In genomic region chr17:27354491-27355081, GRCh38 we compare ENCODE assay signal across 8 cellular contexts.
DNase-seq lines count a peak whose midpoint lies in the region; ATAC-seq and TF ChIP-seq lines count a peak whose summit lies in the region.

No MANE protein-coding gene starts in this region.

- H2AFZ ChIP-seq in SK-N-SH (ENCODE audit: low read depth) (peak overlapping the region; percentile 82), PC-3 (ENCODE audit: low read length) (peak overlapping the region; percentile 95)

- no peaks in the 10 kb centered on the region for H3K9me3 ChIP-seq in SK-N-SH
- no peaks in the 10 kb centered on the region for H3K9me3 ChIP-seq in PC-3 (ENCODE audit: low read length)
- no peaks in the 10 kb centered on the region for H3K9me3 ChIP-seq in skeletal muscle tissue (ENCODE audit: control insufficient read depth in 3 of 3, low read length in 3 of 3)

- H4K20me1 ChIP-seq in SK-N-SH (ENCODE audit: insufficient read depth) (no peaks in the 10 kb centered on the region), PC-3 (ENCODE audit: low read length) (no peaks in the 10 kb centered on the region)

- H3F3A ChIP-seq in SK-N-SH (replicated peaks; ENCODE audit: insufficient read depth) (peaks cover 5% of the 10 kb centered on the region), PC-3 (ENCODE audit: low read length, unreplicated experiment) (no peaks in the 10 kb centered on the region)

- ATAC-seq in SK-N-SH treated with all-trans-retinoic acid at 6 μM for 48 hours (no peak), PC-3 (peak; percentile 23)

- no peak for TF ChIP-seq EP300 in SK-N-SH (IDR thresholded peaks at IDR 0.05; ENCODE audit: borderline replicate concordance in 1 of 2, low read depth in 1 of 2, low read length in 1 of 2)

- H3K4me3 ChIP-seq in SK-N-SH (ENCODE audit: low read depth in 2 of 2, low read length in 1 of 2) (no peak overlapping the region), PC-3 (ENCODE audit: low read length) (peak overlapping the region; percentile 61), epithelial cell of proximal tubule (ENCODE audit: low read depth, low read length) (peak overlapping the region; percentile 74), skeletal muscle tissue (ENCODE audit: low read length in 3 of 3) (peak overlapping the region in 2 of 3 donors; percentile 77 to 81)

- H3K9ac ChIP-seq in SK-N-SH: no peak overlapping the region
- H3K9ac ChIP-seq in PC-3 (ENCODE audit: low read length): peak overlapping the region; percentile 66; the same call in 1 of the 2 replicates
- H3K9ac ChIP-seq in skeletal muscle tissue (ENCODE audit: low read depth in 1 of 3, low read length in 3 of 3): peak overlapping the region in 2 of 3 donors; percentile 83 to 85

- DNase-seq in SK-N-SH (no peak), PC-3 (peak; percentile 29), epithelial cell of proximal tubule (ENCODE audit: low read depth) (no peak), COLO668 (lab: John Stamatoyannopoulos, UW; ENCODE audit: unreplicated experiment) (no peak)
- DNase-seq in effector CD8-positive, alpha-beta T cell (lab: John Stamatoyannopoulos, UW): no peak
- DNase-seq in stimulated activated CD4-positive, alpha-beta T cell treated with anti-CD3 and anti-CD28 coated beads, Interleukin-4, amount 100 ng/mL, for 1 hour: no peak

- H3K27ac ChIP-seq in SK-N-SH (ENCODE audit: low read depth in 2 of 2, low read length in 1 of 2) (no peak overlapping the region), PC-3 (ENCODE audit: low read length) (no peak overlapping the region), skeletal muscle tissue (ENCODE audit: low read depth, low read length) (no peak overlapping the region)

- peaks cover 0 to 11% of the 10 kb centered on the region in 2 experiments; a peak in 1 of 4 replicates for H3K4me1 ChIP-seq in SK-N-SH (ENCODE audit: control insufficient read depth in 1 of 2, insufficient read depth in 2 of 2, low read depth in 1 of 2, low read length in 1 of 2)
- H3K4me1 ChIP-seq in PC-3 (ENCODE audit: insufficient read depth, low read length): peaks cover 17% of the 10 kb centered on the region
- peaks cover 11 to 16% (median 13%) of the 10 kb centered on the region in 3 donors for H3K4me1 ChIP-seq in skeletal muscle tissue (ENCODE audit: control insufficient read depth in 3 of 3, insufficient read depth in 3 of 3, low read length in 3 of 3)

- intact Hi-C loops in PC-3 (cut with micrococcal nuclease): loop anchor here (1.0 to 5.0 kb wide), 3 partner anchors 76 to 247 kb away; no protein-coding TSS in a partner anchor

- no peak for TF ChIP-seq RAD21 in SK-N-SH (IDR thresholded peaks at IDR 0.05; ENCODE audit: low read length)

- peak overlapping the region; percentile 92; the same call in 1 of the 2 replicates for H3K4me2 ChIP-seq in SK-N-SH
- peak overlapping the region; percentile 85 for H3K4me2 ChIP-seq in PC-3 (ENCODE audit: low read length)

- H3K36me3 ChIP-seq in SK-N-SH (replicated peaks in 1 of 2; ENCODE audit: control insufficient read depth in 1 of 2, insufficient read depth in 2 of 2, low read length in 1 of 2): peaks cover 0 to 8% of the 10 kb centered on the region in 2 experiments
- no peaks in the 10 kb centered on the region for H3K36me3 ChIP-seq in PC-3 (ENCODE audit: low read depth, low read length)
- no peaks in the 10 kb centered on the region for H3K36me3 ChIP-seq in skeletal muscle tissue (ENCODE audit: control insufficient read depth in 3 of 3, insufficient read depth in 3 of 3, low read length in 3 of 3)

- no peaks in the 10 kb centered on the region for H3K27me3 ChIP-seq in SK-N-SH (ENCODE audit: insufficient read depth)
- H3K27me3 ChIP-seq in PC-3 (ENCODE audit: low read length): no peaks in the 10 kb centered on the region
- no peaks in the 10 kb centered on the region for H3K27me3 ChIP-seq in skeletal muscle tissue (ENCODE audit: control insufficient read depth in 3 of 3, insufficient read depth in 3 of 3, low read length in 3 of 3)

- POLR2A ChIA-PET in SK-N-SH (lab: Yijun Ruan, JAX) (interaction anchor here (1.8 kb wide), 1 partner anchor 101 kb away, joined by 5 read pairs; the partner anchor contains the start of gene KSR1), PC-3 (lab: Charles Lee; ENCODE audit: unreplicated experiment) (interaction anchor here (0.6 to 0.8 kb wide), 3 partner anchors 28 to 158 kb away, joined by 3 to 20 read pairs (median 3); no protein-coding TSS in a partner anchor)

- BruUV-seq in PC-3 (replicated peaks; lab: Mats Ljungman, UMichigan): no TSS peak

- CTCF ChIA-PET in SK-N-SH (lab: Yijun Ruan, JAX) (interaction anchor here (0.6 to 7.3 kb wide), 44 partner anchors 9 to 403 kb away, joined by 3 to 98 read pairs (median 4); partner anchors contain the start of gene KSR1), PC-3 (lab: Charles Lee) (interaction anchor here (1.1 kb wide), 1 partner anchor 30 kb away, joined by 7 read pairs; no protein-coding TSS in a partner anchor)

- WGBS in SK-N-SH (ENCODE audit: low lambda C conversion rate): 91% methylated on average over 8 of the region's 8 CpGs

- H3K9me2 ChIP-seq in SK-N-SH (no peaks in the 10 kb centered on the region), PC-3 (replicated peaks; ENCODE audit: low read length) (no peaks in the 10 kb centered on the region)

- no peak for TF ChIP-seq CTCF in SK-N-SH (IDR thresholded peaks at IDR 0.05)
- no peak for TF ChIP-seq CTCF in PC-3 (conservative IDR thresholded peaks at IDR 0.05; ENCODE audit: low read depth, low read length)
- TF ChIP-seq CTCF in epithelial cell of proximal tubule (conservative IDR thresholded peaks at IDR 0.05; ENCODE audit: low read depth, low read length): no peak

- H3K79me2 ChIP-seq in SK-N-SH (ENCODE audit: insufficient read depth): peaks cover 10% of the 10 kb centered on the region; the same call in 1 of the 2 replicates
- peaks cover 10% of the 10 kb centered on the region for H3K79me2 ChIP-seq in PC-3 (ENCODE audit: low read length)

TF ChIP-seq in SK-N-SH, 30 proteins besides CTCF, POLR2A, EP300 and RAD21 (continues in another document):
- TF ChIP-seq RXRA (IDR thresholded peaks at IDR 0.05; ENCODE audit: borderline replicate concordance, low read depth) (no peak), TAF1 (IDR thresholded peaks at IDR 0.05; ENCODE audit: borderline replicate concordance, low read depth, low read length) (no peak), SMC3 (IDR thresholded peaks at IDR 0.05; ENCODE audit: low read depth, low read length) (no peak), USF2 (IDR thresholded peaks at IDR 0.05; ENCODE audit: borderline replicate concordance, low read depth, low read length) (no peak), ZBTB33 (IDR thresholded peaks at IDR 0.05; ENCODE audit: borderline replicate concordance, low read depth) (no peak), CHD2 (IDR thresholded peaks at IDR 0.05; ENCODE audit: low read length, partially characterized antibody) (no peak)

TF ChIP-seq in SK-N-SH treated with all-trans-retinoic acid at 6 μM for 48 hours, 23 proteins besides CTCF, POLR2A, EP300 and RAD21 (continues in another document):
- TF ChIP-seq TCF4 (CRISPR knock-in tag; IDR thresholded peaks at IDR 0.05; ENCODE audit: borderline replicate concordance) (no peak), PATZ1 (CRISPR knock-in tag; IDR thresholded peaks at IDR 0.05; ENCODE audit: borderline replicate concordance) (no peak), ZNF565 (CRISPR knock-in tag; conservative IDR thresholded peaks at IDR 0.05; ENCODE audit: low read depth) (no peak), SNAI2 (CRISPR knock-in tag; IDR thresholded peaks at IDR 0.05) (no peak), OSR1 (CRISPR knock-in tag; IDR thresholded peaks at IDR 0.05) (no peak), BACH2 (CRISPR knock-in tag; IDR thresholded peaks at IDR 0.05; ENCODE audit: borderline replicate concordance) (no peak), ESRRG (CRISPR knock-in tag; IDR thresholded peaks at IDR 0.05) (no peak), PPARA (CRISPR knock-in tag; IDR thresholded peaks at IDR 0.05; ENCODE audit: borderline replicate concordance) (no peak), GLIS3 (CRISPR knock-in tag; IDR thresholded peaks at IDR 0.05) (no peak), RARB (CRISPR knock-in tag; IDR thresholded peaks at IDR 0.05) (no peak), CSDC2 (CRISPR knock-in tag; IDR thresholded peaks at IDR 0.05) (no peak), POU6F1 (CRISPR knock-in tag; IDR thresholded peaks at IDR 0.05; ENCODE audit: borderline replicate concordance, low read depth) (no peak), ZFP3 (CRISPR knock-in tag; IDR thresholded peaks at IDR 0.05) (no peak), ZNF8 (CRISPR knock-in tag; IDR thresholded peaks at IDR 0.05) (no peak), ZFP30 (CRISPR knock-in tag; IDR thresholded peaks at IDR 0.05) (no peak), ZNF70 (CRISPR knock-in tag; IDR thresholded peaks at IDR 0.05) (no peak), ISL1 (CRISPR knock-in tag; IDR thresholded peaks at IDR 0.05) (no peak), ZC3H10 (CRISPR knock-in tag; IDR thresholded peaks at IDR 0.05) (no peak), TOX (CRISPR knock-in tag; IDR thresholded peaks at IDR 0.05; ENCODE audit: borderline replicate concordance) (no peak)

Comparison
In these comparisons a context has a peak if more than half of its experiments do, and no peak if none do; other contexts are left out.
1. H3K4me3 ChIP-seq: peak in PC-3 (single experiment), epithelial cell of proximal tubule (single experiment) and skeletal muscle tissue (2 of 3); none in SK-N-SH (0 of 2).